Comparison of ENCODE assay signal across 28 cellular contexts in genomic region chr15:101033801-101034200, GRCh38.
DNase-seq lines count a peak whose midpoint lies in the region; ATAC-seq and TF ChIP-seq lines count a peak whose summit lies in the region.
"Had no signal": no experiment of that assay in that cellular context is flagged by ENCODE, and none has a peak within 500 bp of the region (broad histone marks: within the 10 kb centered on the region; RNA-seq: fewer than 3 reads in every experiment).

No MANE protein-coding gene starts in this region.

- no peak for TF ChIP-seq POLR2A in breast epithelium (IDR thresholded peaks at IDR 0.05)

- no peak overlapping the region for H2AFZ ChIP-seq in mammary epithelial cell (ENCODE audit: low read depth, low read length)
- H2AFZ ChIP-seq in SU-DHL-6 (ENCODE audit: low read depth, low read length, severe bottlenecking): no peak overlapping the region
- H2AFZ ChIP-seq: GM23248 had no signal

- no peak overlapping the region for H3K4me3 ChIP-seq in mammary epithelial cell (replicated peaks in 1 of 3; ENCODE audit: insufficient read depth in 1 of 3, low read depth in 2 of 3, low read length in 3 of 3)
- H3K4me3 ChIP-seq in breast epithelium: no peak overlapping the region
- H3K4me3 ChIP-seq in SU-DHL-6 (ENCODE audit: insufficient read depth, low read length, poor library complexity, severe bottlenecking): no peak overlapping the region
- H3K4me3 ChIP-seq: GM23248, MG63 had no signal

- 97% methylated on average over 3 of the region's 3 CpGs for WGBS in mammary epithelial cell (ENCODE audit: low coverage, missing lambda C conversion rate)

- dilution Hi-C loops in mammary epithelial cell (cut with HindIII; ENCODE audit: low sequenced_read_pairs): no loop called here

- no peak overlapping the region for H3K27ac ChIP-seq in mammary epithelial cell (ENCODE audit: insufficient read depth, low read depth, low read length)
- H3K27ac ChIP-seq in breast epithelium: no peak overlapping the region
- H3K27ac ChIP-seq in SU-DHL-6 (ENCODE audit: low read depth, low read length): peak overlapping the region; percentile 69
- H3K27ac ChIP-seq in foreskin keratinocyte: no peak overlapping the region
- H3K27ac ChIP-seq: 22Rv1, GM23248, RWPE1 had no signal

- H3K9ac ChIP-seq in mammary epithelial cell (ENCODE audit: insufficient read depth, low read length) (no peak overlapping the region), SU-DHL-6 (ENCODE audit: low read length) (no peak overlapping the region)
- H3K9ac ChIP-seq: GM23248 had no signal

- peak; percentile 26 for ATAC-seq in foreskin keratinocyte
- ATAC-seq in HG03025 (IDR thresholded peaks at IDR 0.05; ENCODE audit: low FRiP score, unreplicated experiment): no peak
- no peak for ATAC-seq in HG02970 (IDR thresholded peaks at IDR 0.05; ENCODE audit: low FRiP score, unreplicated experiment)
- ATAC-seq: Panc1 had no signal

- H3K36me3 ChIP-seq in mammary epithelial cell (ENCODE audit: insufficient read depth, low read length) (peaks cover 4% of the 10 kb centered on the region), breast epithelium (no peaks in the 10 kb centered on the region), SU-DHL-6 (ENCODE audit: low read length) (peaks cover 70% of the 10 kb centered on the region)
- H3K36me3 ChIP-seq: BE2C had no signal

- H4K20me1 ChIP-seq in mammary epithelial cell (ENCODE audit: insufficient read depth, low read length): no peaks in the 10 kb centered on the region
- peaks cover 7% of the 10 kb centered on the region for H4K20me1 ChIP-seq in SU-DHL-6 (ENCODE audit: low read depth, low read length)

- no TSS peak for BruUV-seq in mammary epithelial cell (replicated peaks; lab: Mats Ljungman, UMichigan)

- in situ Hi-C loops in mammary epithelial cell (cut with MboI; ENCODE audit: low sequenced_read_pairs in 2 of 2): no loop called here

- intact Hi-C loops in mammary epithelial cell (cut with micrococcal nuclease) (no loop called here), breast epithelium (cut with DNase I; ENCODE audit: low total_unique reads) (no loop called here)

- no peaks in the 10 kb centered on the region for H3K27me3 ChIP-seq in mammary epithelial cell (ENCODE audit: insufficient read depth, low read length)
- no peaks in the 10 kb centered on the region for H3K27me3 ChIP-seq in breast epithelium
- no peaks in the 10 kb centered on the region for H3K27me3 ChIP-seq in SU-DHL-6 (ENCODE audit: low read length)
- no peaks in the 10 kb centered on the region for H3K27me3 ChIP-seq in foreskin keratinocyte
- H3K27me3 ChIP-seq: BE2C, MG63 had no signal

- no peaks in the 10 kb centered on the region for H3K4me1 ChIP-seq in mammary epithelial cell (ENCODE audit: insufficient read depth, low read length)
- H3K4me1 ChIP-seq in breast epithelium: no peaks in the 10 kb centered on the region
- H3K4me1 ChIP-seq in foreskin keratinocyte: peaks cover 12% of the 10 kb centered on the region
- H3K4me1 ChIP-seq: BE2C had no signal

- H3K4me2 ChIP-seq in mammary epithelial cell (ENCODE audit: insufficient read depth, low read depth, low read length) (no peak overlapping the region), SU-DHL-6 (ENCODE audit: low read depth, low read length, poor library complexity, severe bottlenecking) (no peak overlapping the region)

- DNase-seq in NCI-H2171 treated with DMSO at 0.1 percent for 48 hours (lab: John Stamatoyannopoulos, UW): peak; percentile 49
- DNase-seq in NCI-H2171 (lab: John Stamatoyannopoulos, UW): no peak
- peak; percentile 11 for DNase-seq in mammary epithelial cell
- DNase-seq in breast epithelium (ENCODE audit: low spot score in 2 of 2): no peak
- peak in 1 of 2 donors; percentile 39 for DNase-seq in foreskin keratinocyte
- DNase-seq: BE2C; CD8-positive, alpha-beta memory T cell; DMS 273 treated with DMSO at 0.1 percent for 48 hours; DMS79; EL; GF-D8; GM23248; H7; KBM-7; MG63; NCI-H1105 treated with DMSO at 0.1 percent for 48 hours; NCI-H146; NCI-H1930; NCI-H2107; NCI-H510A treated with DMSO at 0.1 percent for 48 hours; NCI-H774; SHP77 had no signal

- H3K79me2 ChIP-seq in mammary epithelial cell (ENCODE audit: insufficient read depth, low read length): peaks cover 6% of the 10 kb centered on the region
- H3K79me2 ChIP-seq in SU-DHL-6 (ENCODE audit: insufficient read depth, low read length): peaks cover 50% of the 10 kb centered on the region

- peaks cover 38% of the 10 kb centered on the region for H3F3A ChIP-seq in SU-DHL-6 (ENCODE audit: insufficient read depth)

- peaks cover 6% of the 10 kb centered on the region for H3K9me3 ChIP-seq in mammary epithelial cell (replicated peaks; ENCODE audit: insufficient read depth, low read length)
- H3K9me3 ChIP-seq in breast epithelium: peaks cover 0 to 22% of the 10 kb centered on the region in 2 donors
- no peaks in the 10 kb centered on the region for H3K9me3 ChIP-seq in SU-DHL-6 (ENCODE audit: insufficient read depth, low read length)
- H3K9me3 ChIP-seq: BE2C had no signal

- no peaks in the 10 kb centered on the region for H3K9me2 ChIP-seq in SU-DHL-6 (replicated peaks; ENCODE audit: insufficient read depth, low read length)

- CTCF ChIA-PET in mammary epithelial cell (lab: Charles Lee; ENCODE audit: low non-redundant PET): no interaction called here

- TF ChIP-seq CTCF in mammary epithelial cell (conservative IDR thresholded peaks at IDR 0.05 in 1 of 2, IDR thresholded peaks at IDR 0.05 in 1 of 2; ENCODE audit: extremely low read depth in 1 of 2, insufficient read depth in 1 of 2, low read depth in 1 of 2, low read length in 2 of 2) (no peak), breast epithelium (IDR thresholded peaks at IDR 0.05) (no peak), SU-DHL-6 (IDR thresholded peaks at IDR 0.05; ENCODE audit: insufficient read depth, low read length, poor library complexity, severe bottlenecking) (no peak), foreskin keratinocyte (conservative IDR thresholded peaks at IDR 0.05) (no peak)

Comparison
In these comparisons a context has a peak if more than half of its experiments do, and no peak if none do; other contexts are left out.
1. DNase-seq: peak in NCI-H2171 treated with DMSO at 0.1 percent for 48 hours (single experiment) and mammary epithelial cell (single experiment); none in NCI-H2171 (single experiment) and breast epithelium (0 of 2).